Comparison of ENCODE assay signal across 2 cellular contexts in genomic region chr10:46019170-46019528, GRCh38.
TF ChIP-seq lines count a peak whose summit lies in the region.

No MANE protein-coding gene starts in this region.

TF ChIP-seq in A549, 52 proteins besides CTCF, POLR2A, EP300 and RAD21:
- TF ChIP-seq NPAS2 (CRISPR knock-in tag; IDR thresholded peaks at IDR 0.05; ENCODE audit: borderline replicate concordance) (no peak), NR3C1 (IDR thresholded peaks at IDR 0.05) (no peak), MAX (IDR thresholded peaks at IDR 0.05) (no peak), HMGXB4 (CRISPR knock-in tag; IDR thresholded peaks at IDR 0.05; ENCODE audit: borderline replicate concordance) (no peak), HOXB13 (CRISPR knock-in tag; IDR thresholded peaks at IDR 0.05; ENCODE audit: low read depth) (no peak), RFX5 (IDR thresholded peaks at IDR 0.05) (no peak), MAZ (IDR thresholded peaks at IDR 0.05; ENCODE audit: borderline replicate concordance, low read depth, low read length) (no peak), EHF (CRISPR knock-in tag; IDR thresholded peaks at IDR 0.05) (no peak), TFCP2L1 (CRISPR knock-in tag; IDR thresholded peaks at IDR 0.05) (no peak), SMC3 (IDR thresholded peaks at IDR 0.05) (no peak), GATA3 (IDR thresholded peaks at IDR 0.05; ENCODE audit: borderline replicate concordance) (no peak), ZNF302 (CRISPR knock-in tag; IDR thresholded peaks at IDR 0.05) (no peak), HOXA7 (CRISPR knock-in tag; IDR thresholded peaks at IDR 0.05) (no peak)

TF ChIP-seq in Ishikawa, 13 proteins besides CTCF, POLR2A, EP300 and RAD21:
- TF ChIP-seq FOXM1 (IDR thresholded peaks at IDR 0.05; ENCODE audit: borderline replicate concordance, low read depth) (no peak), ZBTB7A (IDR thresholded peaks at IDR 0.05; ENCODE audit: low read depth) (no peak), CEBPB (IDR thresholded peaks at IDR 0.05) (no peak), EGR1 (IDR thresholded peaks at IDR 0.05) (no peak), TCF12 (IDR thresholded peaks at IDR 0.05; ENCODE audit: low read depth) (no peak), TAF1 (IDR thresholded peaks at IDR 0.05; ENCODE audit: low read depth) (no peak), MAX (IDR thresholded peaks at IDR 0.05) (peak; percentile 42; the same call in 1 of the 2 replicates), USF1 (IDR thresholded peaks at IDR 0.05) (peak; percentile 53; the same call in 1 of the 2 replicates), REST (IDR thresholded peaks at IDR 0.05; ENCODE audit: low read depth) (no peak), NFIC (IDR thresholded peaks at IDR 0.05) (peak; percentile 71), CREB1 (IDR thresholded peaks at IDR 0.05; ENCODE audit: low read depth) (no peak), TEAD4 (IDR thresholded peaks at IDR 0.05) (no peak), YY1 (IDR thresholded peaks at IDR 0.05; ENCODE audit: low read depth) (no peak)
